9 cellular contexts compared by ENCODE assay signal in genomic region chr1:66300986-66301451, GRCh38.
A peak's percentile ranks its signal among the peaks of the same experiment; 100 is the strongest.
DNase-seq lines count a peak whose midpoint lies in the region; ATAC-seq, FAIRE-seq and TF ChIP-seq lines count a peak whose summit lies in the region.
"Had no signal": no experiment of that assay in that cellular context is flagged by ENCODE, and none has a peak within 500 bp of the region (broad histone marks: within the 10 kb centered on the region; RNA-seq: fewer than 3 reads in every experiment).

No MANE protein-coding gene starts in this region.

- no peak overlapping the region for H3K23ac ChIP-seq in H9 (ENCODE audit: insufficient read length, low read depth, low read length)

- no peak overlapping the region for H3K27ac Mint-ChIP-seq in H9

- H3K4me3 Mint-ChIP-seq in H9, result no peak overlapping the region

- no peak overlapping the region for H4K5ac ChIP-seq in H9 (ENCODE audit: insufficient read length, low read depth, low read length)

- no peak overlapping the region for H2BK120ac ChIP-seq in H9 (ENCODE audit: low read depth, low read length, poor library complexity, severe bottlenecking)

- H3T11ph ChIP-seq in H9 (ENCODE audit: low read length), result no peak overlapping the region

- ATAC-seq in GM18505 (IDR thresholded peaks at IDR 0.05; ENCODE audit: unreplicated experiment), result peak; percentile 74
- peak; percentile 74 to 87 for ATAC-seq in lower lobe of right lung

- H2BK15ac ChIP-seq in H9 (ENCODE audit: low read depth, low read length), result no peak overlapping the region

- no peaks in the 10 kb centered on the region for H3K9me3 Mint-ChIP-seq in H9

- no peaks in the 10 kb centered on the region for H3K79me1 ChIP-seq in H9 (ENCODE audit: insufficient read depth, low read depth, low read length, poor library complexity, severe bottlenecking)

- H3K4me2 ChIP-seq in MM.1S (ENCODE audit: low read depth, low read length) (peak overlapping the region; percentile 67), H9 (ENCODE audit: insufficient read depth, insufficient read length, low read length) (no peak overlapping the region)

- no peaks in the 10 kb centered on the region for H3K36me3 Mint-ChIP-seq in H9 (ENCODE audit: insufficient read depth in 1 of 3, low read depth in 3 of 3)

- H3K9ac ChIP-seq in MM.1S (ENCODE audit: low read length), result peak overlapping the region; percentile 60
- H3K9ac ChIP-seq in H9 (ENCODE audit: extremely low read depth, insufficient read length, low read length), result no peak overlapping the region

- no peak for TF ChIP-seq POLR2A in GM18505 (IDR thresholded peaks at IDR 0.05; ENCODE audit: borderline replicate concordance, extremely low read depth, insufficient read depth, insufficient read length)

- no peaks in the 10 kb centered on the region for H3K9me2 ChIP-seq in MM.1S (replicated peaks; ENCODE audit: insufficient read depth, low read length)

- no CpG with 5 or more reads among the region's 4 CpGs for WGBS in H9 (ENCODE audit: extremely low coverage, insufficient read length, low lambda C conversion rate)

- H3K27ac ChIP-seq in MM.1S (ENCODE audit: low read length) (peak overlapping the region; percentile 53), ascending aorta (peak overlapping the region in 1 of 2 donors; percentile 11), lower lobe of right lung (peak overlapping the region; percentile 79), H9 (ENCODE audit: insufficient read length, low read depth, low read length) (no peak overlapping the region)

- no peak for FAIRE-seq in frontal cortex (lab: Jason Lieb, UNC)
- FAIRE-seq: TTC549 had no signal

- no peaks in the 10 kb centered on the region for H3K9me3 ChIP-seq in MM.1S (replicated peaks; ENCODE audit: insufficient read depth, low read length)
- no peaks in the 10 kb centered on the region for H3K9me3 ChIP-seq in ascending aorta
- no peaks in the 10 kb centered on the region for H3K9me3 ChIP-seq in lower lobe of right lung
- no peaks in the 10 kb centered on the region for H3K9me3 ChIP-seq in H9 (ENCODE audit: control insufficient read depth, low read depth, low read length)

- H2BK20ac ChIP-seq in H9 (ENCODE audit: low read depth, low read length, poor library complexity, severe bottlenecking), result no peak overlapping the region

- no peak overlapping the region for H3K14ac ChIP-seq in H9 (ENCODE audit: insufficient read depth, low read length)

- no peaks in the 10 kb centered on the region for H3F3A ChIP-seq in MM.1S (ENCODE audit: insufficient read depth, low read length)

- H4K91ac ChIP-seq in H9 (ENCODE audit: insufficient read length, low read depth, low read length), result no peak overlapping the region

- no peaks in the 10 kb centered on the region for H3K4me1 Mint-ChIP-seq in H9

- intact Hi-C loops in ascending aorta (cut with DNase I) (no loop called here), lower lobe of right lung (cut with DNase I) (no loop called here)

- H2AFZ ChIP-seq in MM.1S (ENCODE audit: low read length) (peak overlapping the region; percentile 66), H9 (ENCODE audit: low read length) (no peak overlapping the region)

- DNase-seq in H4 (ENCODE audit: low spot score), result peak; percentile 64
- DNase-seq in MM.1S, result peak; percentile 82
- no peak for DNase-seq in ascending aorta (ENCODE audit: low spot score in 2 of 2)
- no peak for DNase-seq in lower lobe of right lung
- DNase-seq in frontal cortex (ENCODE audit: low spot score in 2 of 2), result no peak
- no peak for DNase-seq in NCI-H510A treated with DMSO at 0.1 percent for 48 hours (lab: John Stamatoyannopoulos, UW)
- no peak for DNase-seq in H9

- no peak overlapping the region for H3K18ac ChIP-seq in H9 (ENCODE audit: insufficient read length, low read depth, low read length)

- no peak overlapping the region for H2AK5ac ChIP-seq in H9 (ENCODE audit: insufficient read length, low read length)

- H3K4me1 ChIP-seq in MM.1S (ENCODE audit: low read length) (peaks cover 47% of the 10 kb centered on the region), ascending aorta (peaks cover 0 to 2% of the 10 kb centered on the region in 2 donors), lower lobe of right lung (peaks cover 22% of the 10 kb centered on the region), H9 (ENCODE audit: insufficient read depth, low read length) (no peaks in the 10 kb centered on the region)

- H3K4me3 ChIP-seq in MM.1S (ENCODE audit: low read length) (peak overlapping the region; percentile 50), ascending aorta (peak overlapping the region; percentile 16 to 36), lower lobe of right lung (peak overlapping the region; percentile 20)

- no peaks in the 10 kb centered on the region for H3K27me3 Mint-ChIP-seq in H9 (ENCODE audit: low read depth)

- TF ChIP-seq CTCF in MM.1S (IDR thresholded peaks at IDR 0.05; ENCODE audit: low read length) (no peak), ascending aorta (IDR thresholded peaks at IDR 0.05) (no peak), lower lobe of right lung (IDR thresholded peaks at IDR 0.05) (no peak), H9 (conservative IDR thresholded peaks at IDR 0.05) (no peak)

- H3K56ac ChIP-seq in H9 (ENCODE audit: insufficient read length, low read depth, low read length), result no peak overlapping the region

- H2BK12ac ChIP-seq in H9 (ENCODE audit: insufficient read length, low read depth, low read length), result no peak overlapping the region

- H3K79me2 ChIP-seq in MM.1S (ENCODE audit: low read length) (no peaks in the 10 kb centered on the region), H9 (ENCODE audit: insufficient read depth, low read length) (no peaks in the 10 kb centered on the region)

- H2BK5ac ChIP-seq in H9 (ENCODE audit: insufficient read length, low read length), result no peak overlapping the region

- no peak overlapping the region for H3K4ac ChIP-seq in H9 (ENCODE audit: low read depth, low read length)

- no peaks in the 10 kb centered on the region for H3K36me3 ChIP-seq in MM.1S (replicated peaks; ENCODE audit: insufficient read depth, low read length)
- H3K36me3 ChIP-seq in ascending aorta, result no peaks in the 10 kb centered on the region
- H3K36me3 ChIP-seq in lower lobe of right lung, result no peaks in the 10 kb centered on the region

- no peak overlapping the region for H4K8ac ChIP-seq in H9 (replicated peaks; ENCODE audit: insufficient read length, low read depth, low read length)

- no peaks in the 10 kb centered on the region for H3K27me3 ChIP-seq in MM.1S (replicated peaks; ENCODE audit: insufficient read depth, low read length)
- H3K27me3 ChIP-seq in ascending aorta, result no peaks in the 10 kb centered on the region
- H3K27me3 ChIP-seq in lower lobe of right lung (ENCODE audit: low read depth), result no peaks in the 10 kb centered on the region
- no peaks in the 10 kb centered on the region for H3K27me3 ChIP-seq in H9 (ENCODE audit: insufficient read depth, low read length)

- H4K20me1 ChIP-seq in MM.1S (ENCODE audit: insufficient read depth, low read length) (no peaks in the 10 kb centered on the region), H9 (ENCODE audit: control insufficient read depth, insufficient read depth, insufficient read length) (no peaks in the 10 kb centered on the region)

- H3K23me2 ChIP-seq in H9 (ENCODE audit: insufficient read length, low read depth, low read length, poor library complexity, severe bottlenecking), result no peaks in the 10 kb centered on the region

Comparison
In these comparisons a context has a peak if more than half of its experiments do, and no peak if none do; other contexts are left out.
1. DNase-seq: peak in H4 (single experiment) and MM.1S (single experiment); none in ascending aorta (0 of 2), lower lobe of right lung (single experiment), frontal cortex (0 of 2), NCI-H510A treated with DMSO at 0.1 percent for 48 hours (single experiment) and H9 (single experiment).
2. Peak in every context shown above with its lines, with median percentiles within 50 percentile points of each other: H3K4me3 ChIP-seq.